Comparison of ENCODE assay signal across 9 cellular contexts in genomic region chr9:131420913-131421312, GRCh38. TPM values are rescaled to one million over a fixed set of nuclear protein-coding genes. Genes with fewer than 3 reads are reported as not detected.
DNase-seq lines count a peak whose midpoint lies in the region; ATAC-seq, FAIRE-seq and TF ChIP-seq lines count a peak whose summit lies in the region.
"Had no signal": no experiment of that assay in that cellular context is flagged by ENCODE, and none has a peak within 500 bp of the region (broad histone marks: within the 10 kb centered on the region; RNA-seq: fewer than 3 reads in every experiment).

No MANE protein-coding gene starts in this region.

- FAIRE-seq in endothelial cell of umbilical vein (lab: Jason Lieb, UNC) = no peak

- peaks cover 53 to 86% (median 65%) of the 10 kb centered on the region in 4 donors for H3K4me1 Mint-ChIP-seq in CD4-positive, CD25-positive, alpha-beta regulatory T cell
- H3K4me1 Mint-ChIP-seq in natural killer cell = peaks cover 76 to 84% of the 10 kb centered on the region in 2 donors

- H2AFZ ChIP-seq in endothelial cell of umbilical vein (ENCODE audit: low read depth, low read length) = no peak overlapping the region

- peaks cover 99% of the 10 kb centered on the region for H3K79me2 ChIP-seq in endothelial cell of umbilical vein (ENCODE audit: control insufficient read depth, insufficient read depth, low read length)

- no peaks in the 10 kb centered on the region for H3K27me3 ChIP-seq in CD4-positive, CD25-positive, alpha-beta regulatory T cell (ENCODE audit: control insufficient read depth, insufficient read depth, low read length)
- no peaks in the 10 kb centered on the region for H3K27me3 ChIP-seq in endothelial cell of umbilical vein (ENCODE audit: control insufficient read depth in 2 of 2, insufficient read depth in 2 of 2, low read length in 2 of 2)

- H3K9me3 ChIP-seq in CD4-positive, CD25-positive, alpha-beta regulatory T cell (ENCODE audit: control insufficient read depth in 2 of 2, low read length in 2 of 2) = no peaks in the 10 kb centered on the region
- H3K9me3 ChIP-seq in endothelial cell of umbilical vein (replicated peaks; ENCODE audit: control insufficient read depth, insufficient read depth, low read length) = no peaks in the 10 kb centered on the region

- dilution Hi-C loops in endothelial cell of umbilical vein (cut with MboI; ENCODE audit: extremely low pct_ligation_motif_present, low sequenced_read_pairs) = no loop called here

- POLR2A ChIA-PET in endothelial cell of umbilical vein (lab: Charles Lee) = no interaction called here

- no peak for DNase-seq in CD4-positive, CD25-positive, alpha-beta regulatory T cell
- DNase-seq in NB4 (ENCODE audit: low read depth) (peak; percentile 72), endothelial cell of umbilical vein (ENCODE audit: low read depth, low spot score) (no peak), natural killer cell (no peak), ACHN (no peak), NCI-H2029 (lab: John Stamatoyannopoulos, UW) (no peak)
- DNase-seq: activated CD8-positive, alpha-beta memory T cell treated with anti-CD3 and anti-CD28 coated beads for 24 hours had no signal

- H3K27ac Mint-ChIP-seq in CD4-positive, CD25-positive, alpha-beta regulatory T cell = peak overlapping the region in 1 of 3 donors; percentile 69
- peak overlapping the region; percentile 60 to 88 for H3K27ac Mint-ChIP-seq in natural killer cell

- no peak overlapping the region for H3K27ac ChIP-seq in CD4-positive, CD25-positive, alpha-beta regulatory T cell (ENCODE audit: insufficient read depth, low read length, poor library complexity, severe bottlenecking)
- peak overlapping the region; percentile 40 for H3K27ac ChIP-seq in endothelial cell of umbilical vein (ENCODE audit: insufficient read depth, low read depth, low read length)

- CTCF ChIA-PET in endothelial cell of umbilical vein (lab: Charles Lee) = interaction anchor here (0.6 to 1.0 kb wide), 3 partner anchors 45 to 71 kb away, joined by 3 to 7 read pairs (median 6); no protein-coding TSS in a partner anchor

- no peak for ATAC-seq in CD4-positive, CD25-positive, alpha-beta regulatory T cell (ENCODE audit: low read depth in 2 of 2)
- ATAC-seq in natural killer cell (no peak), GM19455 (IDR thresholded peaks at IDR 0.05; ENCODE audit: unreplicated experiment) (no peak), HG02852 (IDR thresholded peaks at IDR 0.05; ENCODE audit: unreplicated experiment) (no peak)

- H3K4me2 ChIP-seq in endothelial cell of umbilical vein (ENCODE audit: insufficient read depth, low read length) = no peak overlapping the region

- H4K20me1 ChIP-seq in endothelial cell of umbilical vein (replicated peaks; ENCODE audit: control insufficient read depth, extremely low read depth, insufficient read depth, low read length) = peaks cover 20% of the 10 kb centered on the region

- H3K27me3 Mint-ChIP-seq in CD4-positive, CD25-positive, alpha-beta regulatory T cell = no peaks in the 10 kb centered on the region
- no peaks in the 10 kb centered on the region for H3K27me3 Mint-ChIP-seq in natural killer cell (ENCODE audit: low read depth in 2 of 2)

- peaks cover 12% of the 10 kb centered on the region for H3K36me3 Mint-ChIP-seq in CD4-positive, CD25-positive, alpha-beta regulatory T cell
- no peaks in the 10 kb centered on the region for H3K36me3 Mint-ChIP-seq in natural killer cell

- H3K4me3 Mint-ChIP-seq in CD4-positive, CD25-positive, alpha-beta regulatory T cell = peak overlapping the region; percentile 7 to 62 (median 31)
- peak overlapping the region; percentile 28 for H3K4me3 Mint-ChIP-seq in natural killer cell

- H3K4me1 ChIP-seq in CD4-positive, CD25-positive, alpha-beta regulatory T cell (ENCODE audit: control insufficient read depth, insufficient read depth, low read length, poor library complexity, severe bottlenecking) = peaks cover 65% of the 10 kb centered on the region
- peaks cover 52% of the 10 kb centered on the region for H3K4me1 ChIP-seq in endothelial cell of umbilical vein (ENCODE audit: control insufficient read depth, extremely low read depth, insufficient read depth, low read length)

- no peak overlapping the region for H3K9ac ChIP-seq in endothelial cell of umbilical vein (replicated peaks; ENCODE audit: extremely low read depth, insufficient read depth, low read length)

- H3K9me1 ChIP-seq in endothelial cell of umbilical vein (replicated peaks; ENCODE audit: control insufficient read depth, extremely low read depth, insufficient read depth, low read length) = no peaks in the 10 kb centered on the region

- intact Hi-C loops in endothelial cell of umbilical vein (cut with micrococcal nuclease) (no loop called here), natural killer cell (cut with micrococcal nuclease) (loop anchor here (2.0 to 5.0 kb wide), 2 partner anchors 14 to 69 kb away; no protein-coding TSS in a partner anchor)

- H3K4me3 ChIP-seq in CD4-positive, CD25-positive, alpha-beta regulatory T cell (ENCODE audit: low read depth, low read length) = no peak overlapping the region
- H3K4me3 ChIP-seq in NB4 (ENCODE audit: low read depth, low read length) (no peak overlapping the region), endothelial cell of umbilical vein (replicated peaks in 1 of 3; ENCODE audit: insufficient read depth in 1 of 3, low read depth in 1 of 3, low read length in 3 of 3) (no peak overlapping the region)

- in situ Hi-C loops in ACHN (cut with HindIII; ENCODE audit: low pct_ligation_motif_present, low pct_unique_long_range_greater_than_20kb, low sequenced_read_pairs) = no loop called here

- no peak for TF ChIP-seq POLR2A in NB4 (IDR thresholded peaks at IDR 0.05; ENCODE audit: extremely low read depth, insufficient read length)
- TF ChIP-seq POLR2A in endothelial cell of umbilical vein (IDR thresholded peaks at IDR 0.05; ENCODE audit: low read depth, low read length) = no peak

- no peaks in the 10 kb centered on the region for H3K9me3 Mint-ChIP-seq in CD4-positive, CD25-positive, alpha-beta regulatory T cell
- no peaks in the 10 kb centered on the region for H3K9me3 Mint-ChIP-seq in natural killer cell

- BruUV-seq in endothelial cell of umbilical vein (replicated peaks; lab: Mats Ljungman, UMichigan) = no TSS peak

- peak; percentile 24 for TF ChIP-seq CTCF in NB4 (IDR thresholded peaks at IDR 0.05; ENCODE audit: low read depth, low read length)
- no peak for TF ChIP-seq CTCF in endothelial cell of umbilical vein (IDR thresholded peaks at IDR 0.05; ENCODE audit: extremely low read depth in 1 of 2, insufficient read depth in 1 of 2, low read depth in 1 of 2, low read length in 2 of 2)
- no peak for TF ChIP-seq CTCF in natural killer cell (IDR thresholded peaks at IDR 0.05)

- peaks cover 9% of the 10 kb centered on the region for H3K36me3 ChIP-seq in CD4-positive, CD25-positive, alpha-beta regulatory T cell (ENCODE audit: control insufficient read depth, insufficient read depth, low read length)
- H3K36me3 ChIP-seq in endothelial cell of umbilical vein (ENCODE audit: control insufficient read depth in 2 of 2, extremely low read depth in 1 of 2, insufficient read depth in 2 of 2, low read length in 2 of 2) = no peaks in the 10 kb centered on the region

TF ChIP-seq in endothelial cell of umbilical vein, 7 proteins besides CTCF, POLR2A, EP300 and RAD21:
- TF ChIP-seq MAX (IDR thresholded peaks at IDR 0.05; ENCODE audit: insufficient read depth, insufficient read length) = no peak
- TF ChIP-seq GATA2 (IDR thresholded peaks at IDR 0.05; ENCODE audit: insufficient read depth, insufficient read length, low read depth, low read length) = no peak
- TF ChIP-seq EZH2 (IDR thresholded peaks at IDR 0.05; ENCODE audit: borderline replicate concordance, low read depth, low read length, severe bottlenecking) = no peak
- TF ChIP-seq MYC (IDR thresholded peaks at IDR 0.05; ENCODE audit: low read depth, low read length) = no peak
- TF ChIP-seq JUN (IDR thresholded peaks at IDR 0.05; ENCODE audit: borderline replicate concordance, insufficient read depth, insufficient read length, low read depth) = no peak
- no peak for TF ChIP-seq FOS (IDR thresholded peaks at IDR 0.05; ENCODE audit: borderline replicate concordance, insufficient read depth, low read length)
- no peak for TF ChIP-seq POLR2AphosphoS5 (IDR thresholded peaks at IDR 0.05; ENCODE audit: insufficient read depth, low read depth, low read length)

RNA-seq across cellular contexts. Expression of gene PRRC2B, which starts 27.0 kb away (rescaled TPM):
- total RNA-seq in CD4-positive, CD25-positive, alpha-beta regulatory T cell = 239 TPM
- 10 to 100 TPM in 1 of 4 donors, 1 to 10 TPM in 3; 8.1 to 10.3 (median 9.5) TPM for polyA plus RNA-seq in CD4-positive, CD25-positive, alpha-beta regulatory T cell
- total RNA-seq in endothelial cell of umbilical vein = 248 and 256 TPM in 2 replicates
- polyA plus RNA-seq in endothelial cell of umbilical vein = 35.6 and 38.5 TPM in 2 replicates
- polyA plus RNA-seq in endothelial cell of umbilical vein (2011; cell fraction: cytosol; rRNA removed) = 47.2 and 56.3 TPM in 2 replicates
- polyA plus RNA-seq in endothelial cell of umbilical vein (2011; cell fraction: nucleus; rRNA removed) = 186 and 194 TPM in 2 replicates
- polyA plus RNA-seq in endothelial cell of umbilical vein (2012) = 126 and 147 TPM in 2 replicates
- polyA minus RNA-seq in endothelial cell of umbilical vein = 142 and 143 TPM in 2 replicates
- 62.0 TPM for polyA minus RNA-seq in endothelial cell of umbilical vein (2011; cell fraction: cytosol; rRNA and poly(A)+ RNA removed)
- 93.2 and 110 TPM in 2 replicates for polyA minus RNA-seq in endothelial cell of umbilical vein (2011; cell fraction: nucleus; rRNA and poly(A)+ RNA removed)
- 100 to 1,000 TPM; 249 to 275 (median 274) TPM for total RNA-seq in natural killer cell
